8 cellular contexts compared by ENCODE assay signal in the genomic region with DNA sequence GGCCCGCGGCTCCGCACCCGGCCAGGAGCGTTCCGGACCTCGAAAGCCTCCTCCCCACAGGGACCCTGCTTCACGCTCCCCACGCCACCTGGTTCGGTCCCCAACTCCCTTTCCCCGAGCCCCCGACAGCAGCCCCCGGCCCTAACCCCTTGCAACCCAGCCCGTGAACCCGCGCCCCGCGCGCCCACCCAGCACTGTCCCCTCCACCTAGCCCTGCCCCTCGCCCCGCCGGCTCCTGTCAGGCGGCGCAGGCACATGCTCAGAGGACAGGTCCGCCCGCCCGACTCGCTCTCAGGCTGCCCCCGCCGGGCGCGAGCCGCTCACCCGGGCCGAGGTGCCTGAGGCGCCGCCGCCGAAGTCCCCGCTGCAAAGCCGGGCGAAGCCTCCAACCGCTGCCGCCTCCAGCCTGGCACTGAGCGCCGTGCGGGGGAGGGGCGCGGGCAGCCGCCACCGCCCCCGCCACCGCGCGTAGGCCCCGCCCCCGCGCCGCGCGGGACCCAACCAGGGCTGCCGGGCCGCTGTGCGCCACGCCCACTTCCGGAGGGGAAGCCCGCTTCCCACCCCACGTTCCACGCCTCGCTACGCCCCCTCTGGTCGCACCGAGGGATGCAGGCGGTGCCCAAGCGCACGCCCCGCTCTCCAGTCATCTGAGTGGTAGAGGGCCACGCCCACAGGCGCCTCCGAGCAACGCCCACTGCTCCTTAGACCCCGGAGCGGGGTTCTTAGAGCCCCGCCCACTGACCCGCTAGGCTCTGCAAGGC. TPM values are rescaled to one million over a fixed set of nuclear protein-coding genes. Genes with fewer than 3 reads are reported as not detected.
DNase-seq lines count a peak whose midpoint lies in the region; ATAC-seq and TF ChIP-seq lines count a peak whose summit lies in the region.

Gene CORO1C, minus strand, starts transcription at position 414 of the 761 bp plus-strand sequence. CDS start 30,200 bp downstream, outside the sequence.

- CTCF ChIA-PET in activated CD8-positive, alpha-beta memory T cell treated with anti-CD3 and anti-CD28 coated beads, Interleukin-2, amount 10 ng/mL, durations not matched to agents 7 days and 5 days (lab: Charles Lee) = interaction anchor here (1.2 to 1.8 kb wide), 3 partner anchors 41 to 104 kb away, joined by 4 to 9 read pairs (median 5); no protein-coding TSS in a partner anchor

- peak; percentile 94 for DNase-seq in COR-L47 (lab: John Stamatoyannopoulos, UW)
- peak; percentile 97 for DNase-seq in GM20000 (ENCODE audit: low spot score)
- DNase-seq in HT-29 (ENCODE audit: low spot score) = peak; percentile 98
- DNase-seq in NOMO-1 treated with DMSO at 0.1 percent for 48 hours (lab: John Stamatoyannopoulos, UW; ENCODE audit: unreplicated experiment) = peak; percentile 96
- peak; percentile 98 for DNase-seq in activated CD8-positive, alpha-beta memory T cell treated with anti-CD3 and anti-CD28 coated beads, Interleukin-2, amount 10 ng/mL, durations not matched to agents 7 days and 5 days
- DNase-seq in mesenteric fat pad (ENCODE audit: low spot score) = peak; percentile 99
- DNase-seq in stimulated activated CD8-positive, alpha-beta memory T cell treated with anti-CD3 and anti-CD28 coated beads, Interleukin-15, amount 100 ng/mL, for 24 hours (ENCODE audit: low read depth) = peak; percentile 88

- TF ChIP-seq CTCF in GM20000 (IDR thresholded peaks at IDR 0.05; ENCODE audit: extremely low read depth, missing control alignments) = peak; percentile 91

- peak within 1 kb of the TSS; percentile 96 for H3K27ac Mint-ChIP-seq in activated CD8-positive, alpha-beta memory T cell treated with anti-CD3 and anti-CD28 coated beads, Interleukin-2, amount 10 ng/mL, durations not matched to agents 7 days and 5 days

- H3K9me3 ChIP-seq in endocrine pancreas (ENCODE audit: control insufficient read depth, low read length) = no peaks in the 10 kb centered on the region

- H3K36me3 ChIP-seq in endocrine pancreas (ENCODE audit: control insufficient read depth, insufficient read depth, low read length) = no peaks in the 10 kb centered on the region

- peaks cover 5% of the 10 kb centered on the region for H3K27me3 Mint-ChIP-seq in activated CD8-positive, alpha-beta memory T cell treated with anti-CD3 and anti-CD28 coated beads, Interleukin-2, amount 10 ng/mL, durations not matched to agents 7 days and 5 days

- H3K27me3 ChIP-seq in endocrine pancreas (ENCODE audit: control insufficient read depth, insufficient read depth, low read length) = no peaks in the 10 kb centered on the region

- H3K4me1 Mint-ChIP-seq in activated CD8-positive, alpha-beta memory T cell treated with anti-CD3 and anti-CD28 coated beads, Interleukin-2, amount 10 ng/mL, durations not matched to agents 7 days and 5 days = peaks cover 44% of the 10 kb centered on the region

- H3K36me3 Mint-ChIP-seq in activated CD8-positive, alpha-beta memory T cell treated with anti-CD3 and anti-CD28 coated beads, Interleukin-2, amount 10 ng/mL, durations not matched to agents 7 days and 5 days = peaks cover 11% of the 10 kb centered on the region

- no peaks in the 10 kb centered on the region for H3K9me3 Mint-ChIP-seq in activated CD8-positive, alpha-beta memory T cell treated with anti-CD3 and anti-CD28 coated beads, Interleukin-2, amount 10 ng/mL, durations not matched to agents 7 days and 5 days (ENCODE audit: low read depth)

- peak within 1 kb of the TSS; percentile 97 for H3K9ac ChIP-seq in endocrine pancreas (ENCODE audit: control insufficient read depth, insufficient read depth, low read length)

- peak within 1 kb of the TSS; percentile 95 for H3K4me3 Mint-ChIP-seq in activated CD8-positive, alpha-beta memory T cell treated with anti-CD3 and anti-CD28 coated beads, Interleukin-2, amount 10 ng/mL, durations not matched to agents 7 days and 5 days

- peak within 1 kb of the TSS; percentile 95 for H3K4me3 ChIP-seq in endocrine pancreas (ENCODE audit: control insufficient read depth, insufficient read depth, low read length)

- ATAC-seq in activated CD8-positive, alpha-beta memory T cell treated with anti-CD3 and anti-CD28 coated beads, Interleukin-2, amount 10 ng/mL, durations not matched to agents 7 days and 5 days = peak; percentile 81

- peaks cover 5% of the 10 kb centered on the region for H3K4me1 ChIP-seq in endocrine pancreas (ENCODE audit: control insufficient read depth, insufficient read depth, low read length)

RNA-seq across cellular contexts. Expression of gene CORO1C, which starts in this region (rescaled TPM):
- 62.9 and 67.5 TPM in 2 replicates for total RNA-seq in HT-29 (2014; rRNA removed; shearing (Covaris generic))
- 10 to 100 TPM; 54.3 to 63.0 TPM for total RNA-seq in activated CD8-positive, alpha-beta memory T cell treated with anti-CD3 and anti-CD28 coated beads, Interleukin-2, amount 10 ng/mL, durations not matched to agents 7 days and 5 days
- total RNA-seq in mesenteric fat pad = 241 TPM

Comparison
In these comparisons a context has a peak if more than half of its experiments do, and no peak if none do; other contexts are left out.
1. Peak in every context shown above with its lines: DNase-seq, ATAC-seq and H3K4me3 ChIP-seq.